ENCODE assay signal across 16 cellular contexts in the genomic region with DNA sequence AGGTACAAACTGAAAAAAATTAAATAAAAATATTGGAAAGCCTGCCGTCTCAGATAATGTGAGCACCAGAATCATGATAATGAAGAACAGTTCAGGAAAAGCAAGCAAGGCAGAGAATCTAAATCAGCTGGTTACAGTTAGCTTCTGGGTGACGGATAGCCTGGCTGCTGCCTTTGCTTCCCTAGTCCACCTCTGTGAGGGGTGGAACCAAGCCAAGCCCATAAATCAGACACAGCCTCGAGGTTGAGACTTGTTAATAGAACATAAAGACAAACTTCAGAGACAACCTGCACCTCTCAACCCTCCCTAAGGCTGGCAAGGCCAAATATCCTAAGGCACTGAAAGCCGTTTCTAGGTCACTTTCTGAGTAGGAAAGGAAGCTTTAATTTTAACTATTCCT.
DNase-seq lines count a peak whose midpoint lies in the region; ATAC-seq, FAIRE-seq and TF ChIP-seq lines count a peak whose summit lies in the region.
"Had no signal": no experiment of that assay in that cellular context is flagged by ENCODE, and none has a peak within 500 bp of the region (broad histone marks: within the 10 kb centered on the region; RNA-seq: fewer than 3 reads in every experiment).

No MANE protein-coding gene starts in this region.

- H3K4me2 ChIP-seq in keratinocyte (ENCODE audit: control insufficient read depth, extremely low read depth, insufficient read depth, low read depth, low read length), result peak overlapping the region; percentile 6
- H3K4me2 ChIP-seq: BLaER1 had no signal

- WGBS in stomach, 5 donors, result 26 to 35% (median 28%) methylated on average over 4 of the region's 4 CpGs

- H3K9me3 ChIP-seq in BE2C (no peaks in the 10 kb centered on the region), keratinocyte (ENCODE audit: control insufficient read depth, low read depth, low read length) (no peaks in the 10 kb centered on the region), stomach (peaks cover 0 to 3% (median 0%) of the 10 kb centered on the region in 4 donors)
- H3K9me3 ChIP-seq: BLaER1, SJSA1 had no signal

- H3K27me3 ChIP-seq in BE2C, result no peaks in the 10 kb centered on the region
- H3K27me3 ChIP-seq in keratinocyte (ENCODE audit: control insufficient read depth, extremely low read depth, insufficient read depth, low read length), result no peaks in the 10 kb centered on the region
- no peaks in the 10 kb centered on the region for H3K27me3 ChIP-seq in stomach
- H3K27me3 ChIP-seq: BLaER1, SJSA1 had no signal

- intact Hi-C loops in stomach (cut with DNase I; ENCODE audit: low total_unique reads), result no loop called here

- no peaks in the 10 kb centered on the region for H3K9me1 ChIP-seq in keratinocyte (ENCODE audit: control insufficient read depth, extremely low read depth, insufficient read depth, low read length)

- peak overlapping the region; percentile 56 for H2AFZ ChIP-seq in keratinocyte (ENCODE audit: control insufficient read depth, low read length)

- H3K4me1 ChIP-seq in BE2C, result peaks cover 23% of the 10 kb centered on the region
- H3K4me1 ChIP-seq in keratinocyte (ENCODE audit: control insufficient read depth, extremely low read depth, insufficient read depth, low read length), result peaks cover 42% of the 10 kb centered on the region
- peaks cover 0 to 3% (median 0%) of the 10 kb centered on the region in 4 donors for H3K4me1 ChIP-seq in stomach

- no peak overlapping the region for H3K9ac ChIP-seq in keratinocyte (ENCODE audit: control insufficient read depth, extremely low read depth, insufficient read depth, low read length)
- H3K9ac ChIP-seq: BLaER1 had no signal

- dilution Hi-C loops in keratinocyte (cut with MboI; ENCODE audit: extremely low pct_ligation_motif_present, low sequenced_read_pairs), result no loop called here

- DNase-seq in BE2C, result peak; percentile 84
- peak; percentile 18 for DNase-seq in LoVo (ENCODE audit: low spot score)
- no peak for DNase-seq in keratinocyte (ENCODE audit: low read depth, low spot score)
- no peak for DNase-seq in GM12892 (ENCODE audit: insufficient read length)
- DNase-seq in DMS114 treated with DMSO at 0.1 percent for 48 hours (lab: John Stamatoyannopoulos, UW; ENCODE audit: unreplicated experiment), result no peak
- DNase-seq in stomach, result no peak
- DNase-seq in MV-4-11 (lab: John Stamatoyannopoulos, UW), result no peak
- DNase-seq: activated CD8-positive, alpha-beta memory T cell treated with anti-CD3 and anti-CD28 coated beads, Interleukin-2, amount 50 U/mL, for 4 hours; activated naive CD8-positive, alpha-beta T cell treated with anti-CD3 and anti-CD28 coated beads, Interleukin-2, amount 10 ng/mL, durations not matched to agents 7 days and 5 days; NCI-H524 treated with DMSO at 0.1 percent for 48 hours; stimulated activated CD4-positive, alpha-beta T cell treated with anti-CD3 and anti-CD28 coated beads, Interleukin-1b, Interleukin-23, amount 100 ng/mL, for 48 hours had no signal

- H4K20me1 ChIP-seq in keratinocyte (ENCODE audit: control insufficient read depth, extremely low read depth, insufficient read depth, low read length), result no peaks in the 10 kb centered on the region
- H4K20me1 ChIP-seq: BLaER1 had no signal

- no peaks in the 10 kb centered on the region for H3K36me3 ChIP-seq in BE2C
- no peaks in the 10 kb centered on the region for H3K36me3 ChIP-seq in keratinocyte (ENCODE audit: control insufficient read depth in 2 of 2, extremely low read depth in 1 of 2, insufficient read depth in 2 of 2, low read length in 2 of 2)
- no peaks in the 10 kb centered on the region for H3K36me3 ChIP-seq in stomach
- H3K36me3 ChIP-seq: BLaER1, SJSA1 had no signal

- TF ChIP-seq CTCF in BE2C (IDR thresholded peaks at IDR 0.05; ENCODE audit: low read depth, low read length) (no peak), keratinocyte (optimal IDR thresholded peaks at IDR 0.05 in 1 of 3, IDR thresholded peaks at IDR 0.05 in 1 of 3, conservative IDR thresholded peaks at IDR 0.05 in 1 of 3; ENCODE audit: extremely low read depth in 1 of 3, insufficient read depth in 2 of 3, low read length in 3 of 3) (no peak), stomach (IDR thresholded peaks at IDR 0.05) (no peak)

- no peaks in the 10 kb centered on the region for H3K79me2 ChIP-seq in keratinocyte (ENCODE audit: control insufficient read depth, insufficient read depth, low read length)

- TF ChIP-seq POLR2A in GM12892 (IDR thresholded peaks at IDR 0.05; ENCODE audit: low read depth, low read length) (no peak), stomach (IDR thresholded peaks at IDR 0.05) (no peak)

- H3K4me3 ChIP-seq in BE2C (ENCODE audit: low read depth, low read length), result no peak overlapping the region
- H3K4me3 ChIP-seq in keratinocyte (ENCODE audit: control insufficient read depth in 2 of 3, extremely low read depth in 1 of 3, insufficient read depth in 2 of 3, low read depth in 1 of 3, low read length in 3 of 3), result no peak overlapping the region
- no peak overlapping the region for H3K4me3 ChIP-seq in stomach
- H3K4me3 ChIP-seq: BLaER1, SJSA1 had no signal

- H3K27ac ChIP-seq in keratinocyte (ENCODE audit: control insufficient read depth, insufficient read depth, low read length), result no peak overlapping the region
- H3K27ac ChIP-seq in stomach, result no peak overlapping the region
- H3K27ac ChIP-seq: BLaER1, SJSA1 had no signal

- peak; percentile 90 for FAIRE-seq in keratinocyte (lab: Jason Lieb, UNC)
- no peak for FAIRE-seq in GM12892 (lab: Jason Lieb, UNC)

- TF ChIP-seq EP300 in stomach (IDR thresholded peaks at IDR 0.05), result no peak

- peak; percentile 94 for ATAC-seq in SK-N-SH treated with all-trans-retinoic acid at 6 μM for 48 hours
- ATAC-seq: esophagus mucosa, WTC11 had no signal

TF ChIP-seq in SK-N-SH treated with all-trans-retinoic acid at 6 μM for 48 hours, 23 proteins besides CTCF, POLR2A, EP300 and RAD21:
- no peak for TF ChIP-seq BACH2 (CRISPR knock-in tag; IDR thresholded peaks at IDR 0.05; ENCODE audit: borderline replicate concordance)
- TF ChIP-seq, protein P1, sequence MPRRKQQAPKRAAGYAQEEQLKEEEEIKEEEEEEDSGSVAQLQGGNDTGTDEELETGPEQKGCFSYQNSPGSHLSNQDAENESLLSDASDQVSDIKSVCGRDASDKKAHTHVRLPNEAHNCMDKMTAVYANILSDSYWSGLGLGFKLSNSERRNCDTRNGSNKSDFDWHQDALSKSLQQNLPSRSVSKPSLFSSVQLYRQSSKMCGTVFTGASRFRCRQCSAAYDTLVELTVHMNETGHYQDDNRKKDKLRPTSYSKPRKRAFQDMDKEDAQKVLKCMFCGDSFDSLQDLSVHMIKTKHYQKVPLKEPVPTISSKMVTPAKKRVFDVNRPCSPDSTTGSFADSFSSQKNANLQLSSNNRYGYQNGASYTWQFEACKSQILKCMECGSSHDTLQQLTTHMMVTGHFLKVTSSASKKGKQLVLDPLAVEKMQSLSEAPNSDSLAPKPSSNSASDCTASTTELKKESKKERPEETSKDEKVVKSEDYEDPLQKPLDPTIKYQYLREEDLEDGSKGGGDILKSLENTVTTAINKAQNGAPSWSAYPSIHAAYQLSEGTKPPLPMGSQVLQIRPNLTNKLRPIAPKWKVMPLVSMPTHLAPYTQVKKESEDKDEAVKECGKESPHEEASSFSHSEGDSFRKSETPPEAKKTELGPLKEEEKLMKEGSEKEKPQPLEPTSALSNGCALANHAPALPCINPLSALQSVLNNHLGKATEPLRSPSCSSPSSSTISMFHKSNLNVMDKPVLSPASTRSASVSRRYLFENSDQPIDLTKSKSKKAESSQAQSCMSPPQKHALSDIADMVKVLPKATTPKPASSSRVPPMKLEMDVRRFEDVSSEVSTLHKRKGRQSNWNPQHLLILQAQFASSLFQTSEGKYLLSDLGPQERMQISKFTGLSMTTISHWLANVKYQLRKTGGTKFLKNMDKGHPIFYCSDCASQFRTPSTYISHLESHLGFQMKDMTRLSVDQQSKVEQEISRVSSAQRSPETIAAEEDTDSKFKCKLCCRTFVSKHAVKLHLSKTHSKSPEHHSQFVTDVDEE (CRISPR knock-in tag; IDR thresholded peaks at IDR 0.05), result no peak
- TF ChIP-seq, protein P2, sequence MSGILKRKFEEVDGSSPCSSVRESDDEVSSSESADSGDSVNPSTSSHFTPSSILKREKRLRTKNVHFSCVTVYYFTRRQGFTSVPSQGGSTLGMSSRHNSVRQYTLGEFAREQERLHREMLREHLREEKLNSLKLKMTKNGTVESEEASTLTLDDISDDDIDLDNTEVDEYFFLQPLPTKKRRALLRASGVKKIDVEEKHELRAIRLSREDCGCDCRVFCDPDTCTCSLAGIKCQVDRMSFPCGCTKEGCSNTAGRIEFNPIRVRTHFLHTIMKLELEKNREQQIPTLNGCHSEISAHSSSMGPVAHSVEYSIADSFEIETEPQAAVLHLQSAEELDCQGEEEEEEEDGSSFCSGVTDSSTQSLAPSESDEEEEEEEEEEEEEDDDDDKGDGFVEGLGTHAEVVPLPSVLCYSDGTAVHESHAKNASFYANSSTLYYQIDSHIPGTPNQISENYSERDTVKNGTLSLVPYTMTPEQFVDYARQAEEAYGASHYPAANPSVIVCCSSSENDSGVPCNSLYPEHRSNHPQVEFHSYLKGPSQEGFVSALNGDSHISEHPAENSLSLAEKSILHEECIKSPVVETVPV (CRISPR knock-in tag; IDR thresholded peaks at IDR 0.05), result no peak
- TF ChIP-seq ESRRG (CRISPR knock-in tag; IDR thresholded peaks at IDR 0.05), result no peak
- TF ChIP-seq RARB (CRISPR knock-in tag; IDR thresholded peaks at IDR 0.05), result no peak
- TF ChIP-seq TOX (CRISPR knock-in tag; IDR thresholded peaks at IDR 0.05; ENCODE audit: borderline replicate concordance), result no peak
- TF ChIP-seq ZC3H10 (CRISPR knock-in tag; IDR thresholded peaks at IDR 0.05), result no peak
- no peak for TF ChIP-seq ZFP3 (CRISPR knock-in tag; IDR thresholded peaks at IDR 0.05)
- TF ChIP-seq ZFP30 (CRISPR knock-in tag; IDR thresholded peaks at IDR 0.05), result no peak

Comparison
In these comparisons a context has a peak if more than half of its experiments do, and no peak if none do; other contexts are left out.
1. DNase-seq: peak in BE2C (single experiment) and LoVo (single experiment); none in keratinocyte (single experiment), GM12892 (single experiment), DMS114 treated with DMSO at 0.1 percent for 48 hours (single experiment), stomach (single experiment) and MV-4-11 (single experiment).